ENCODE assay signal across 25 cellular contexts in genomic region chr9:2216591-2216990, GRCh38.
DNase-seq lines count a peak whose midpoint lies in the region; ATAC-seq, FAIRE-seq and TF ChIP-seq lines count a peak whose summit lies in the region.
"Had no signal": no experiment of that assay in that cellular context is flagged by ENCODE, and none has a peak within 500 bp of the region (broad histone marks: within the 10 kb centered on the region; RNA-seq: fewer than 3 reads in every experiment).

No MANE protein-coding gene starts in this region.

- H3K4me3 ChIP-seq in astrocyte (ENCODE audit: insufficient read depth, low read depth, low read length): no peak overlapping the region
- H3K4me3 ChIP-seq: ascending aorta, PC-9, SJSA1, tibial artery had no signal

- H2AFZ ChIP-seq in astrocyte (ENCODE audit: low read depth, low read length): no peak overlapping the region
- H2AFZ ChIP-seq: PC-9 had no signal

- H3K36me3 ChIP-seq in astrocyte (ENCODE audit: insufficient read depth, low read length): no peaks in the 10 kb centered on the region
- H3K36me3 ChIP-seq: ascending aorta, SJSA1, tibial artery had no signal

- no peak for FAIRE-seq in astrocyte (lab: Jason Lieb, UNC)

- H3K9me3 Mint-ChIP-seq in astrocyte (ENCODE audit: unreplicated experiment): no peaks in the 10 kb centered on the region
- H3K9me3 Mint-ChIP-seq in activated T-helper 1 cell treated with anti-CD3 and anti-CD28 coated beads, Interleukin-12 subunit alpha, Interleukin-12 subunit beta, Interleukin-2, Interleukin-4 antibody, amounts not matched to agents 30 ng/mL and 10 ng/mL and 1 ng/mL, durations not matched to agents 14 hours and 24 hours and 36 hours: no peaks in the 10 kb centered on the region
- H3K9me3 Mint-ChIP-seq: effector memory CD8-positive, alpha-beta T cell; stimulated activated naive CD8-positive, alpha-beta T cell treated with anti-CD3 and anti-CD28 coated beads, Interleukin-15, Interleukin-2, amounts not matched to agents 100 ng/mL and 50 ng/mL, for 24 hours had no signal

- no peak overlapping the region for H3K4me2 ChIP-seq in astrocyte (ENCODE audit: low read length)
- H3K4me2 ChIP-seq: PC-9 had no signal

- DNase-seq in AG08395 (ENCODE audit: low spot score) (peak; percentile 12), LHCN-M2 (ENCODE audit: low read depth) (peak; percentile 52), astrocyte (ENCODE audit: low read depth) (peak; percentile 59), iris pigment epithelial cell (ENCODE audit: low read depth) (peak; percentile 71), T-helper 1 cell (no peak)
- DNase-seq in activated T-helper 1 cell treated with anti-CD3 and anti-CD28 coated beads, Interleukin-12 subunit alpha, Interleukin-12 subunit beta, Interleukin-2, Interleukin-4 antibody, amounts not matched to agents 30 ng/mL and 10 ng/mL and 1 ng/mL, durations not matched to agents 14 hours and 24 hours and 36 hours (ENCODE audit: low spot score): no peak
- no peak for DNase-seq in activated effector memory CD4-positive, alpha-beta T cell treated with Interleukin-2 at 50 U/mL for 16 hours
- DNase-seq: activated CD4-positive, alpha-beta T cell treated with anti-CD3 and anti-CD28 coated beads for 4 hours; activated naive CD4-positive, alpha-beta T cell treated with anti-CD3 and anti-CD28 coated beads, Interleukin-2, amount 50 U/mL, for 16 hours; activated T-cell treated with anti-CD3 and anti-CD28 coated beads, Interleukin-2, amount 50 U/mL, for 72 hours; C1 segment of cervical spinal cord; effector memory CD8-positive, alpha-beta T cell; glutamatergic neuron; KBM-7; left cardiac atrium; mesenchymal stem cell; naive thymus-derived CD8-positive, alpha-beta T cell; NCI-H1930; PC-9; T-helper 2 cell; tibial artery had no signal

- H3K4me1 ChIP-seq in astrocyte (ENCODE audit: insufficient read depth, low read length): no peaks in the 10 kb centered on the region
- H3K4me1 ChIP-seq: ascending aorta, SJSA1, tibial artery had no signal

- H3K27me3 Mint-ChIP-seq in astrocyte (ENCODE audit: low read depth, unreplicated experiment): no peaks in the 10 kb centered on the region
- no peaks in the 10 kb centered on the region for H3K27me3 Mint-ChIP-seq in activated T-helper 1 cell treated with anti-CD3 and anti-CD28 coated beads, Interleukin-12 subunit alpha, Interleukin-12 subunit beta, Interleukin-2, Interleukin-4 antibody, amounts not matched to agents 30 ng/mL and 10 ng/mL and 1 ng/mL, durations not matched to agents 14 hours and 24 hours and 36 hours (ENCODE audit: insufficient read depth)
- H3K27me3 Mint-ChIP-seq: effector memory CD8-positive, alpha-beta T cell; naive thymus-derived CD8-positive, alpha-beta T cell; stimulated activated naive CD8-positive, alpha-beta T cell treated with anti-CD3 and anti-CD28 coated beads, Interleukin-15, Interleukin-2, amounts not matched to agents 100 ng/mL and 50 ng/mL, for 24 hours had no signal

- no peaks in the 10 kb centered on the region for H3K27me3 ChIP-seq in astrocyte (ENCODE audit: insufficient read depth, low read length)
- H3K27me3 ChIP-seq: ascending aorta, SJSA1, tibial artery had no signal

- no peaks in the 10 kb centered on the region for H3K9me3 ChIP-seq in astrocyte (ENCODE audit: insufficient read depth, low read depth, low read length)
- H3K9me3 ChIP-seq: ascending aorta, SJSA1, tibial artery had no signal

- peaks cover 6% of the 10 kb centered on the region for H3K4me1 Mint-ChIP-seq in astrocyte (ENCODE audit: low read depth, unreplicated experiment)
- H3K4me1 Mint-ChIP-seq in activated T-helper 1 cell treated with anti-CD3 and anti-CD28 coated beads, Interleukin-12 subunit alpha, Interleukin-12 subunit beta, Interleukin-2, Interleukin-4 antibody, amounts not matched to agents 30 ng/mL and 10 ng/mL and 1 ng/mL, durations not matched to agents 14 hours and 24 hours and 36 hours (ENCODE audit: low read depth): no peaks in the 10 kb centered on the region

- H3K79me2 ChIP-seq in astrocyte (ENCODE audit: insufficient read depth, low read length): no peaks in the 10 kb centered on the region

- no peak overlapping the region for H3K27ac ChIP-seq in astrocyte (ENCODE audit: low read depth, low read length)
- H3K27ac ChIP-seq: ascending aorta, PC-9, SJSA1, tibial artery had no signal

- no peaks in the 10 kb centered on the region for H4K20me1 ChIP-seq in astrocyte (ENCODE audit: insufficient read depth, low read length)

- intact Hi-C loops in activated T-helper 1 cell treated with anti-CD3 and anti-CD28 coated beads, Interleukin-12 subunit alpha, Interleukin-12 subunit beta, Interleukin-2, Interleukin-4 antibody, amounts not matched to agents 30 ng/mL and 10 ng/mL and 1 ng/mL, durations not matched to agents 14 hours and 24 hours and 36 hours (cut with micrococcal nuclease): no loop called here

- no peak overlapping the region for H3K9ac ChIP-seq in astrocyte (ENCODE audit: low read length)

- no peak overlapping the region for H3K27ac Mint-ChIP-seq in astrocyte (ENCODE audit: unreplicated experiment)
- no peak overlapping the region for H3K27ac Mint-ChIP-seq in activated T-helper 1 cell treated with anti-CD3 and anti-CD28 coated beads, Interleukin-12 subunit alpha, Interleukin-12 subunit beta, Interleukin-2, Interleukin-4 antibody, amounts not matched to agents 30 ng/mL and 10 ng/mL and 1 ng/mL, durations not matched to agents 14 hours and 24 hours and 36 hours
- H3K27ac Mint-ChIP-seq: activated T-cell treated with anti-CD3 and anti-CD28 coated beads, Interleukin-2, amount 50 U/mL, for 72 hours; effector memory CD8-positive, alpha-beta T cell; naive thymus-derived CD8-positive, alpha-beta T cell; stimulated activated naive CD8-positive, alpha-beta T cell treated with anti-CD3 and anti-CD28 coated beads, Interleukin-15, Interleukin-2, amounts not matched to agents 100 ng/mL and 50 ng/mL, for 24 hours had no signal

- no peak for ATAC-seq in GM19023 (IDR thresholded peaks at IDR 0.05; ENCODE audit: unreplicated experiment)
- ATAC-seq: activated T-cell treated with anti-CD3 and anti-CD28 coated beads, Interleukin-2, amount 50 U/mL, for 72 hours; effector memory CD8-positive, alpha-beta T cell; left cardiac atrium; naive thymus-derived CD8-positive, alpha-beta T cell had no signal

- no peak for TF ChIP-seq CTCF in astrocyte (IDR thresholded peaks at IDR 0.05; ENCODE audit: insufficient read depth, low read depth, low read length)

- H3K36me3 Mint-ChIP-seq in astrocyte (ENCODE audit: low read depth, unreplicated experiment): no peaks in the 10 kb centered on the region
- no peaks in the 10 kb centered on the region for H3K36me3 Mint-ChIP-seq in activated T-helper 1 cell treated with anti-CD3 and anti-CD28 coated beads, Interleukin-12 subunit alpha, Interleukin-12 subunit beta, Interleukin-2, Interleukin-4 antibody, amounts not matched to agents 30 ng/mL and 10 ng/mL and 1 ng/mL, durations not matched to agents 14 hours and 24 hours and 36 hours (ENCODE audit: low read depth)

- H3K4me3 Mint-ChIP-seq in astrocyte (ENCODE audit: unreplicated experiment): no peak overlapping the region
- no peak overlapping the region for H3K4me3 Mint-ChIP-seq in activated T-helper 1 cell treated with anti-CD3 and anti-CD28 coated beads, Interleukin-12 subunit alpha, Interleukin-12 subunit beta, Interleukin-2, Interleukin-4 antibody, amounts not matched to agents 30 ng/mL and 10 ng/mL and 1 ng/mL, durations not matched to agents 14 hours and 24 hours and 36 hours
- H3K4me3 Mint-ChIP-seq: activated T-cell treated with anti-CD3 and anti-CD28 coated beads, Interleukin-2, amount 50 U/mL, for 72 hours; effector memory CD8-positive, alpha-beta T cell; naive thymus-derived CD8-positive, alpha-beta T cell; stimulated activated naive CD8-positive, alpha-beta T cell treated with anti-CD3 and anti-CD28 coated beads, Interleukin-15, Interleukin-2, amounts not matched to agents 100 ng/mL and 50 ng/mL, for 24 hours had no signal

Comparison
In these comparisons a context has a peak if more than half of its experiments do, and no peak if none do; other contexts are left out.
1. DNase-seq: peak in AG08395 (single experiment), LHCN-M2 (single experiment), astrocyte (single experiment) and iris pigment epithelial cell (single experiment); none in activated T-helper 1 cell treated with anti-CD3 and anti-CD28 coated beads, Interleukin-12 subunit alpha, Interleukin-12 subunit beta, Interleukin-2, Interleukin-4 antibody, amounts not matched to agents 30 ng/mL and 10 ng/mL and 1 ng/mL, durations not matched to agents 14 hours and 24 hours and 36 hours (single experiment), T-helper 1 cell (0 of 5) and activated effector memory CD4-positive, alpha-beta T cell treated with Interleukin-2 at 50 U/mL for 16 hours (single experiment).